9 cellular contexts compared by ENCODE assay signal in the genomic region with DNA sequence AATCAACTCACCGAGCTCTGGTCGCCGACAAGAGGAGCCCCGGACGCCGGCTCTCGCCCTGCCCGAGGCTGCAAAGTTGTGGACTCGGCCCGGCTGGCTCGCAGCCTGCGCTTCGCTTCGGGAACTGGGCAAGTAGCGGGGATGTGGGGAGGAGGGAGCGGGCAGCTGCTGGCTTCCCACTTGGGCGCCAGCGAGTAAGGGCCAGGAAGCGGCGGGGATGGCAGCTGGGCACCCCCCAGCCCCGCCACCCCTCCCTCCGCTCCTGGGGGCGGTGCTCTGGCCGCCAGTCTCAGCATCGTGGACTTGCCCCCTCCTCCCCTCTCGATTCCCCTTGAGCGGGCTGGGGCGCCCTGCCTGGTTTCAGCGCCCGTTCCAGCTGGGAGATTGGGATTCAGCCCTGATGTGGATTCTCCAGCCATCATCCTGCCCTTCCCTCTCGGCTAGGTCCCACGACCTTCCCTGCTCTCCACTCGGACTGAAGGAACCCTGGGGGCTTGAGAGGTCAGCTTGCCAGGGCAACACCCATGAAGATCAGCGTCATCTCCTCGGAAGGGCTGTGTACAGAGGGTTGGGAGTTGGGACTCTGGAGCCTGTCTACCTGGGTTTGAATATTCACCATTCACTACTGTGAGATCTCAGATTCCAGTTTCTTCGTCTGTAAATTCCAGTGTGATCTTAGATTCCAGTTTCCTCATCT. TPM values are rescaled to one million over a fixed set of nuclear protein-coding genes. Genes with fewer than 3 reads are reported as not detected.
A peak's percentile ranks its signal among the peaks of the same experiment; 100 is the strongest.
DNase-seq lines count a peak whose midpoint lies in the region; ATAC-seq, FAIRE-seq and TF ChIP-seq lines count a peak whose summit lies in the region.
"Had no signal": no experiment of that assay in that cellular context is flagged by ENCODE, and none has a peak within 500 bp of the region (broad histone marks: within the 10 kb centered on the region; RNA-seq: fewer than 3 reads in every experiment).

A gene with protein sequence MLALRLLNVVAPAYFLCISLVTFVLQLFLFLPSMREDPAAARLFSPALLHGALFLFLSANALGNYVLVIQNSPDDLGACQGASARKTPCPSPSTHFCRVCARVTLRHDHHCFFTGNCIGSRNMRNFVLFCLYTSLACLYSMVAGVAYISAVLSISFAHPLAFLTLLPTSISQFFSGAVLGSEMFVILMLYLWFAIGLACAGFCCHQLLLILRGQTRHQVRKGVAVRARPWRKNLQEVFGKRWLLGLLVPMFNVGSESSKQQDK (minus strand): TSS at position 200 of the 697 bp plus-strand sequence. CDS start 2,053 bp downstream, outside the sequence.

- H2BK120ac ChIP-seq in H1 (replicated peaks; ENCODE audit: low read depth, low read length) = peak within 1 kb of the TSS; percentile 21

- H3K9me3 Mint-ChIP-seq in Calu3 (ENCODE audit: low read depth, unreplicated experiment) = no peaks in the 10 kb centered on the region
- H3K9me3 Mint-ChIP-seq: dendritic cell treated with granulocyte-macrophage colony-stimulating factor and Interleukin-4, amounts not matched to agents 40 ng/mL and 50 ng/mL, for 4 days had no signal

- ATAC-seq in HG03571 (IDR thresholded peaks at IDR 0.05; ENCODE audit: unreplicated experiment) = no peak
- ATAC-seq in HG03378 (IDR thresholded peaks at IDR 0.05; ENCODE audit: unreplicated experiment) = no peak
- ATAC-seq in GM18502 (IDR thresholded peaks at IDR 0.05; ENCODE audit: poor library complexity, unreplicated experiment) = no peak

- no peak for TF ChIP-seq EP300 in H1 (IDR thresholded peaks at IDR 0.05; ENCODE audit: borderline replicate concordance in 1 of 2, low read depth in 2 of 2, low read length in 2 of 2)

- H3K27me3 Mint-ChIP-seq in Calu3 (ENCODE audit: unreplicated experiment) = peaks cover 96% of the 10 kb centered on the region

- peaks cover 20% of the 10 kb centered on the region for H3K23me2 ChIP-seq in H1 (ENCODE audit: low read depth, low read length)

- peak within 1 kb of the TSS; percentile 69 to 79 (median 78) for H3K4me3 ChIP-seq in H1 (ENCODE audit: extremely low read depth in 1 of 4, insufficient read depth in 2 of 4, low read depth in 3 of 4, low read length in 4 of 4)

- H3K36me3 ChIP-seq in H1 (ENCODE audit: control insufficient read depth in 2 of 4, insufficient read depth in 4 of 4, low read length in 3 of 4) = peaks cover 0 to 14% (median 2%) of the 10 kb centered on the region in 4 experiments; a peak in 3 of 8 replicates

- H3K14ac ChIP-seq in H1 (ENCODE audit: insufficient read length) = no peak within 1 kb of the TSS

- intact Hi-C loops in Calu3 (cut with micrococcal nuclease; ENCODE audit: unreplicated experiment) = no loop called here

- H2BK5ac ChIP-seq in H1 (ENCODE audit: low read depth, low read length) = peak within 1 kb of the TSS; percentile 32; the same call in 1 of the 2 replicates

- H4K91ac ChIP-seq in H1 (replicated peaks; ENCODE audit: insufficient read length, low read length) = peak within 1 kb of the TSS; percentile 20

- no peak within 1 kb of the TSS; the same call in 1 of the 2 replicates for H2BK12ac ChIP-seq in H1 (ENCODE audit: low read depth, low read length)

- FAIRE-seq in H1 (lab: Jason Lieb, UNC) = no peak

- H3K4ac ChIP-seq in H1 (replicated peaks; ENCODE audit: insufficient read length, low read depth, low read length) = no peak within 1 kb of the TSS

- WGBS in H1 (ENCODE audit: extremely low coverage in 1 of 2, insufficient coverage in 1 of 2, insufficient read length in 1 of 2, insufficient replicate concordance in 2 of 2, low coverage in 1 of 2, low lambda C conversion rate in 2 of 2, missing lambda C conversion rate in 1 of 2), 2 experiments = 2% methylated on average over 30 of the region's 36 CpGs; no CpG with 5 or more reads in 1 of the 2 experiments

- TF ChIP-seq POLR2A in H1 (IDR thresholded peaks at IDR 0.05; ENCODE audit: control extremely low read depth in 1 of 2, low read depth in 2 of 2, low read length in 2 of 2) = no peak

- no TSS peak for BruUV-seq in Calu3 (replicated peaks; lab: Mats Ljungman, UMichigan)

- no peak within 1 kb of the TSS; the same call in 1 of the 2 replicates for H2BK20ac ChIP-seq in H1 (ENCODE audit: low read length)

- peak within 1 kb of the TSS; percentile 27; the same call in 1 of the 2 replicates for H2AK5ac ChIP-seq in H1 (ENCODE audit: low read depth, low read length)

- no peak within 1 kb of the TSS for H2BK15ac ChIP-seq in H1 (ENCODE audit: low read length)

- 0 out of 2 replicates have a peak within 1 kb of the TSS, but pooled peaks have one; percentile 43 for H2AFZ ChIP-seq in H1 (ENCODE audit: low read length)

- no peak within 1 kb of the TSS for H3K23ac ChIP-seq in H1 (ENCODE audit: insufficient read length)

- peak within 1 kb of the TSS; percentile 64 for H3K4me3 Mint-ChIP-seq in Calu3 (ENCODE audit: low read depth, unreplicated experiment)
- H3K4me3 Mint-ChIP-seq: dendritic cell treated with granulocyte-macrophage colony-stimulating factor and Interleukin-4, amounts not matched to agents 40 ng/mL and 50 ng/mL, for 4 days had no signal

- TF ChIP-seq CTCF in Calu3 (IDR thresholded peaks at IDR 0.05; ENCODE audit: unreplicated experiment) = no peak
- no peak for TF ChIP-seq CTCF in H1 (IDR thresholded peaks at IDR 0.05; ENCODE audit: control extremely low read depth in 1 of 3, insufficient read depth in 1 of 3, low read depth in 1 of 3, low read length in 3 of 3)

- peak within 1 kb of the TSS; percentile 35 for H4K8ac ChIP-seq in H1 (ENCODE audit: extremely low read depth, insufficient read depth, low read length)

- peaks cover 0 to 8% of the 10 kb centered on the region in 2 experiments; a peak in 1 of 4 replicates for H3K79me2 ChIP-seq in H1 (ENCODE audit: control insufficient read depth in 1 of 2, insufficient read depth in 2 of 2, low read length in 2 of 2)

- H3K56ac ChIP-seq in H1 (replicated peaks; ENCODE audit: insufficient read length, low read depth, low read length) = peak within 1 kb of the TSS; percentile 11

- H3K18ac ChIP-seq in H1 (ENCODE audit: extremely low read depth, low read length) = peak within 1 kb of the TSS; percentile 91

- peak within 1 kb of the TSS; percentile 100 for H3K4me2 ChIP-seq in H1 (ENCODE audit: insufficient read depth in 1 of 2, low read depth in 2 of 2, low read length in 2 of 2)

- H3K27ac Mint-ChIP-seq in Calu3 (ENCODE audit: unreplicated experiment) = no peak within 1 kb of the TSS
- H3K27ac Mint-ChIP-seq: dendritic cell treated with granulocyte-macrophage colony-stimulating factor and Interleukin-4, amounts not matched to agents 40 ng/mL and 50 ng/mL, for 4 days had no signal

- H3K27me3 ChIP-seq in H1 (replicated peaks in 1 of 4; ENCODE audit: control insufficient read depth in 3 of 4, extremely low read depth in 1 of 4, insufficient read depth in 3 of 4, low read length in 3 of 4) = peaks cover 0 to 4% (median 2%) of the 10 kb centered on the region in 4 experiments; a peak in 3 of 7 replicates

- H4K20me1 ChIP-seq in H1 (replicated peaks in 1 of 2; ENCODE audit: control insufficient read depth in 1 of 2, insufficient read depth in 2 of 2, low read length in 2 of 2) = peaks cover 3 to 5% of the 10 kb centered on the region in 2 experiments

- H3K4me1 ChIP-seq in H1 (replicated peaks in 1 of 4; ENCODE audit: control insufficient read depth in 3 of 4, insufficient read depth in 4 of 4, low read length in 3 of 4) = peaks cover 12 to 50% (median 28%) of the 10 kb centered on the region in 4 experiments

- POLR2A ChIA-PET in H1 (lab: Charles Lee; ENCODE audit: partially characterized antibody) = interaction anchor here (0.8 to 2.2 kb wide), 9 partner anchors 17 to 221 kb away, joined by 3 to 8 read pairs (median 4); a partner anchor contains a TSS

- no peaks in the 10 kb centered on the region for H3K9me3 ChIP-seq in H1 (ENCODE audit: insufficient read depth in 2 of 2, low read depth in 1 of 2, low read length in 1 of 2)

- no peak within 1 kb of the TSS for H3K27ac ChIP-seq in H1 (ENCODE audit: low read depth, low read length)

- peak within 1 kb of the TSS; percentile 77 for H4K5ac ChIP-seq in H1 (ENCODE audit: insufficient read length, low read depth, low read length)

- DNase-seq in Calu3 = no peak
- peak; percentile 72 for DNase-seq in NCI-H2171 treated with DMSO at 0.1 percent for 48 hours (lab: John Stamatoyannopoulos, UW)
- peak in 1 of 2 experiments; percentile 81 for DNase-seq in H1 (ENCODE audit: low read depth in 1 of 2, low spot score in 2 of 2)
- DNase-seq in nucleus accumbens (lab: John Stamatoyannopoulos, UW) = peak in 47 of 56 donors; percentile 16 to 77 (median 53)
- DNase-seq in activated CD8-positive, alpha-beta memory T cell treated with anti-CD3 and anti-CD28 coated beads, Interleukin-2, amount 50 U/mL, for 48 hours = no peak

- peak within 1 kb of the TSS; percentile 30 to 68 (median 44); a peak in 6 of 7 replicates for H3K9ac ChIP-seq in H1 (replicated peaks in 1 of 4; ENCODE audit: extremely low read depth in 1 of 4, low read depth in 3 of 4, low read length in 3 of 4)

- H3K4me1 Mint-ChIP-seq in Calu3 (ENCODE audit: low read depth, unreplicated experiment) = peaks cover 9% of the 10 kb centered on the region

- no peak for TF ChIP-seq RAD21 in H1 (IDR thresholded peaks at IDR 0.05 in 1 of 2, conservative IDR thresholded peaks at IDR 0.05 in 1 of 2; ENCODE audit: low read depth in 2 of 2, low read length in 2 of 2)

- CTCF ChIA-PET in Calu3 (lab: Charles Lee) (interaction anchor here (0.6 kb wide), 1 partner anchor 16 kb away, joined by 6 read pairs; no protein-coding TSS in a partner anchor), H1 (lab: Charles Lee; ENCODE audit: partially characterized antibody) (interaction anchor here (0.6 to 52.5 kb wide), 26 partner anchors 10 to 271 kb away, joined by 3 to 1490 read pairs (median 5); a partner anchor contains a TSS)

- H3K36me3 Mint-ChIP-seq in Calu3 (ENCODE audit: insufficient read depth, unreplicated experiment) = no peaks in the 10 kb centered on the region

- no peaks in the 10 kb centered on the region for H3K79me1 ChIP-seq in H1 (ENCODE audit: low read depth, low read length)

RNA-seq across cellular contexts. Expression of the gene that starts here (rescaled TPM):
- not detected in 2 replicates for total RNA-seq in Calu3 (2022)
- 55.2 and 59.3 TPM in 2 replicates for total RNA-seq in H1 (2021; fragmentation: NEBNext Ultra II Directional; extraction: Animal tissue kit (Norgen Biotek cat#: 25700))
- polyA plus RNA-seq in H1 (2011; rRNA removed) = 23.8 and 30.7 TPM in 2 replicates
- polyA plus RNA-seq in H1 (2011; cell fraction: cytosol; rRNA removed) = 20.3 TPM
- 28.0 TPM for polyA plus RNA-seq in H1 (2011; cell fraction: nucleus; rRNA removed)
- 45.5 to 55.8 TPM (median 50.5 TPM) in 4 replicates for polyA plus RNA-seq in H1 (2012, experiment 1 of 2)
- polyA plus RNA-seq in H1 (2012, experiment 2 of 2) = 46.2 TPM
- 62.0 TPM for polyA plus RNA-seq in H1 (2013, experiment 1 of 2)
- 72.6 TPM for polyA plus RNA-seq in H1 (2013, experiment 2 of 2)
- polyA minus RNA-seq in H1 (2011; rRNA and poly(A)+ RNA removed) = 23.4 and 26.4 TPM in 2 replicates
- 10.2 TPM for polyA minus RNA-seq in H1 (2011; cell fraction: cytosol; rRNA and poly(A)+ RNA removed)
- polyA minus RNA-seq in H1 (2011; cell fraction: nucleus; rRNA and poly(A)+ RNA removed) = 11.5 TPM

Comparison
In these comparisons a context has a peak if more than half of its experiments do, and no peak if none do; other contexts are left out.
1. RNA of the gene that starts here (total RNA-seq): 55.2 to 59.3 TPM in H1; not detected in Calu3; every median in the first group is over 10 times any median in the second.
2. DNase-seq: peak in NCI-H2171 treated with DMSO at 0.1 percent for 48 hours (single experiment) and nucleus accumbens (47 of 56); none in Calu3 (single experiment) and activated CD8-positive, alpha-beta memory T cell treated with anti-CD3 and anti-CD28 coated beads, Interleukin-2, amount 50 U/mL, for 48 hours (single experiment).